24 cellular contexts compared by ENCODE assay signal in the genomic region with DNA sequence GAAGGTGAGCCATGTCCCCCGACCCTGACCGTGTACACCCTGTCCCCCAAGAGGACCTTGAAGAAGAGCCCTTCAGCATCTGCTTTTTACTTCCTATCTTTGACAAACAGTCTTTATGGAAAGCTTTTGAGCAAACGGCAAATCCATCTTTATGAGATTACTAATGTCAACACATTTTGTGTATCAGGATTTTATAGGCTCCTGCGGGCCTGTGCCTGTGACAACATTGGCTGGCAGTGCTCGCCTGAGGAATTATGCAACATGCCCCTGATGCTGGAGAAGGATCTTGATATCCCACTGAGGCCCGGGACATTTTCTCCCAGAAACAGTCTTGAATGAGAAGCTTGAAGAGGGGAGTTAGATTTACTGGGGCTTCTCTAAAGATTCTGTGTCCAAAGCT.
"Had no signal": no experiment of that assay in that cellular context is flagged by ENCODE, and none has a peak within 500 bp of the region (broad histone marks: within the 10 kb centered on the region; RNA-seq: fewer than 3 reads in every experiment).

No MANE protein-coding gene starts in this region.

- H3K36me3 ChIP-seq: esophagus squamous epithelium, heart right ventricle, lower lobe of right lung, neutrophil, pancreas, right lobe of liver, thoracic aorta, tibial nerve, upper lobe of left lung had no signal

- H3K27me3 ChIP-seq: esophagus squamous epithelium, neutrophil, pancreas, right lobe of liver, tibial nerve, upper lobe of left lung had no signal

- H3K27ac ChIP-seq: esophagus squamous epithelium, heart right ventricle, lower lobe of right lung, neutrophil, pancreas, right lobe of liver, thoracic aorta, tibial nerve, upper lobe of left lung had no signal

- DNase-seq: cortex of kidney; effector memory CD8-positive, alpha-beta T cell; erythroblast; esophagus squamous epithelium; foreskin melanocyte; glutamatergic neuron; heart right ventricle; hypothalamus; immature natural killer cell; islet precursor cell; kidney glomerular epithelial cell; left ventricle myocardium superior; lower lobe of right lung; natural killer cell; pancreas; right lobe of liver; small intestine; stimulated activated CD4-positive, alpha-beta T cell treated with anti-CD3 and anti-CD28 coated beads, Interleukin-15, amount 100 ng/mL, for 24 hours; stimulated activated CD4-positive, alpha-beta T cell treated with anti-CD3 and anti-CD28 coated beads, Interleukin-2, amount 100 ng/mL, for 48 hours; stimulated activated naive B cell treated with anti-CD40 and anti-IgM and Interleukin-4, amounts not matched to agents 10 μg/mL and 1 μg/mL and 100 μg/mL, for 72 hours; upper lobe of left lung had no signal

- ATAC-seq: effector memory CD8-positive, alpha-beta T cell; heart right ventricle; left ventricle myocardium superior; lower lobe of right lung; natural killer cell; pancreas; right lobe of liver; stimulated activated naive B cell treated with anti-CD40 and anti-IgM and Interleukin-4, amounts not matched to agents 10 μg/mL and 1 μg/mL and 100 μg/mL, for 72 hours had no signal

- H3K4me3 ChIP-seq: esophagus squamous epithelium, heart right ventricle, lower lobe of right lung, pancreas, right lobe of liver, thoracic aorta, tibial nerve, upper lobe of left lung had no signal

- H3K4me1 ChIP-seq: esophagus squamous epithelium, heart right ventricle, lower lobe of right lung, pancreas, right lobe of liver, tibial nerve, upper lobe of left lung had no signal

- H3K9me3 ChIP-seq: esophagus squamous epithelium, heart right ventricle, lower lobe of right lung, neutrophil, pancreas, right lobe of liver, thoracic aorta, tibial nerve, upper lobe of left lung had no signal
